ENCODE assay signal across 25 cellular contexts in genomic region chr2:113872201-113872600, GRCh38. TPM values are rescaled to one million over a fixed set of nuclear protein-coding genes. Genes with fewer than 3 reads are reported as not detected.
DNase-seq lines count a peak whose midpoint lies in the region; ATAC-seq and TF ChIP-seq lines count a peak whose summit lies in the region.
"Had no signal": no experiment of that assay in that cellular context is flagged by ENCODE, and none has a peak within 500 bp of the region (broad histone marks: within the 10 kb centered on the region; RNA-seq: fewer than 3 reads in every experiment).

No MANE protein-coding gene starts in this region.

- H3K56ac ChIP-seq in IMR-90 (ENCODE audit: extremely low read depth, insufficient read depth, low read length): no peak overlapping the region

- BruUV-seq in IMR-90 (replicated peaks; lab: Mats Ljungman, UMichigan): no TSS peak

- peak overlapping the region; percentile 74; the same call in 1 of the 2 replicates for H3K4ac ChIP-seq in IMR-90 (ENCODE audit: low read depth, low read length)

- in situ Hi-C loops in IMR-90 (cut with MboI; ENCODE audit: low sequenced_read_pairs): no loop called here
- in situ Hi-C loops in astrocyte of the cerebellum (cut with HindIII; ENCODE audit: low sequenced_read_pairs): no loop called here

- H3K14ac ChIP-seq in IMR-90 (replicated peaks; ENCODE audit: low read depth, low read length): peak overlapping the region; percentile 82

- peak overlapping the region; percentile 84; the same call in 1 of the 2 replicates for H3K23ac ChIP-seq in IMR-90 (ENCODE audit: low read depth, low read length)

- no peak for TF ChIP-seq POLR2A in IMR-90 (IDR thresholded peaks at IDR 0.05; ENCODE audit: low read depth, low read length)

- DNase-seq in A172 (ENCODE audit: low spot score): peak; percentile 55
- DNase-seq in IMR-90: peak; percentile 80
- peak; percentile 51 for DNase-seq in astrocyte of the cerebellum (ENCODE audit: low read depth)
- DNase-seq in kidney glomerular epithelial cell (lab: John Stamatoyannopoulos, UW): peak; percentile 48
- no peak for DNase-seq in C1 segment of cervical spinal cord (lab: John Stamatoyannopoulos, UW)
- DNase-seq in BE2C: no peak
- DNase-seq in heart right ventricle: no peak
- DNase-seq: activated CD4-positive, alpha-beta T cell treated with anti-CD3 and anti-CD28 coated beads for 4 hours; activated CD8-positive, alpha-beta memory T cell treated with anti-CD3 and anti-CD28 coated beads, Interleukin-2, amount 10 ng/mL, durations not matched to agents 7 days and 5 days; caudate nucleus; dorsolateral prefrontal cortex; heart left ventricle; KBM-7; naive B cell; NCI-H1930; NCI-H446; NK-92 treated with Interleukin-12 subunit alpha and Interleukin-12 subunit beta, amount 100 ng/mL, for 24 hours; ovary; RPMI8226; stimulated activated CD4-positive, alpha-beta T cell treated with anti-CD3 and anti-CD28 coated beads, Interleukin-4, amount 100 ng/mL, for 1 hour had no signal

- H3K79me1 ChIP-seq in IMR-90 (ENCODE audit: low read depth in 1 of 2, low read length in 2 of 2): 0 out of 4 replicates have a peak, but pooled peaks cover 0 to 4% of the 10 kb centered on the region in 2 experiments

- H2AFZ ChIP-seq in IMR-90 (replicated peaks; ENCODE audit: low read length, poor library complexity): peak overlapping the region; percentile 59

- H3K36me3 ChIP-seq in IMR-90 (ENCODE audit: control insufficient read depth, insufficient read depth, low read length): no peaks in the 10 kb centered on the region
- no peaks in the 10 kb centered on the region for H3K36me3 ChIP-seq in BE2C
- no peaks in the 10 kb centered on the region for H3K36me3 ChIP-seq in heart right ventricle
- H3K36me3 ChIP-seq: heart left ventricle, ovary had no signal

- peak overlapping the region; percentile 26; the same call in 1 of the 2 replicates for H3K4me2 ChIP-seq in IMR-90 (ENCODE audit: low read depth, low read length)

- POLR2A ChIA-PET in IMR-90 (lab: Charles Lee; ENCODE audit: unreplicated experiment): no interaction called here

- WGBS in IMR-90 (ENCODE audit: extremely low coverage in 2 of 2, insufficient read length in 1 of 2), 2 experiments: no CpG with 5 or more reads among the region's 4 CpGs
- 85 to 87% methylated on average over 4 of the region's 4 CpGs for WGBS in heart right ventricle, 2 donors

- no peaks in the 10 kb centered on the region for H3K9me1 ChIP-seq in IMR-90 (ENCODE audit: insufficient read depth, low read length)

- dilution Hi-C loops in IMR-90 (cut with HindIII; ENCODE audit: low sequenced_read_pairs, unreplicated experiment): no loop called here

- H3K4me1 ChIP-seq in IMR-90 (ENCODE audit: control insufficient read depth, insufficient read depth, low read length) (peaks cover 4% of the 10 kb centered on the region; the same call in 1 of the 2 replicates), BE2C (no peaks in the 10 kb centered on the region), heart right ventricle (peaks cover 0 to 29% (median 1%) of the 10 kb centered on the region in 9 donors)

- peak overlapping the region; percentile 56; the same call in 1 of the 2 replicates for H2AK5ac ChIP-seq in IMR-90 (ENCODE audit: low read depth, low read length)

- peak overlapping the region; percentile 76 for H2AK9ac ChIP-seq in IMR-90 (replicated peaks; ENCODE audit: low read depth, low read length, poor library complexity)

- H2BK120ac ChIP-seq in IMR-90 (ENCODE audit: low read depth, low read length): peak overlapping the region; percentile 46; the same call in 1 of the 2 replicates

- peak overlapping the region; percentile 81 for H2BK20ac ChIP-seq in IMR-90 (ENCODE audit: low read depth, low read length)

- H4K20me1 ChIP-seq in IMR-90 (ENCODE audit: insufficient read depth, low read length): no peaks in the 10 kb centered on the region

- H3K9ac ChIP-seq in IMR-90 (ENCODE audit: low read depth, low read length): no peak overlapping the region

- peak overlapping the region in 1 of 2 experiments; percentile 54; a peak in 2 of 4 replicates for H4K8ac ChIP-seq in IMR-90 (ENCODE audit: low read depth in 2 of 2, low read length in 2 of 2)

- H2BK15ac ChIP-seq in IMR-90 (ENCODE audit: low read depth, low read length): peak overlapping the region; percentile 83; the same call in 1 of the 3 replicates

- intact Hi-C loops in IMR-90 (cut with micrococcal nuclease) (loop anchor here (2.0 kb wide), 1 partner anchor 15 kb away; no protein-coding TSS in a partner anchor), heart right ventricle (cut with DNase I) (no loop called here)

- no peak overlapping the region for H3K27ac ChIP-seq in IMR-90 (ENCODE audit: insufficient read depth, low read length)
- no peak overlapping the region for H3K27ac ChIP-seq in heart right ventricle
- H3K27ac ChIP-seq: 22Rv1, dorsolateral prefrontal cortex, heart left ventricle, ovary, skin epidermis had no signal

- H4K5ac ChIP-seq in IMR-90 (ENCODE audit: low read depth, low read length): peak overlapping the region; percentile 57; the same call in 1 of the 2 replicates

- TF ChIP-seq RAD21 in IMR-90 (IDR thresholded peaks at IDR 0.05; ENCODE audit: low read length): no peak

- H2BK5ac ChIP-seq in IMR-90 (ENCODE audit: low read depth, low read length, poor library complexity, severe bottlenecking): peak overlapping the region; percentile 51

- TF ChIP-seq CTCF in IMR-90 (conservative IDR thresholded peaks at IDR 0.05; ENCODE audit: low read depth, low read length): no peak
- TF ChIP-seq CTCF in astrocyte of the cerebellum (IDR thresholded peaks at IDR 0.05; ENCODE audit: low read depth, low read length, missing control alignments): no peak
- TF ChIP-seq CTCF in BE2C (IDR thresholded peaks at IDR 0.05; ENCODE audit: low read depth, low read length): no peak
- no peak for TF ChIP-seq CTCF in heart right ventricle (IDR thresholded peaks at IDR 0.05)

- CTCF ChIA-PET in IMR-90 (lab: Yijun Ruan, JAX): no interaction called here

- peak overlapping the region; percentile 81; the same call in 1 of the 2 replicates for H3K18ac ChIP-seq in IMR-90 (ENCODE audit: low read depth, low read length)

- no peaks in the 10 kb centered on the region for H3K9me3 ChIP-seq in IMR-90 (ENCODE audit: control insufficient read depth, insufficient read depth, low read length)
- H3K9me3 ChIP-seq in BE2C: no peaks in the 10 kb centered on the region
- no peaks in the 10 kb centered on the region for H3K9me3 ChIP-seq in heart right ventricle
- H3K9me3 ChIP-seq: heart left ventricle, ovary had no signal

- no peak overlapping the region; the same call in 1 of the 2 replicates for H4K91ac ChIP-seq in IMR-90 (ENCODE audit: insufficient read depth, low read depth, low read length)

- ATAC-seq in IMR-90 (ENCODE audit: low read depth) (peak; percentile 85), HG02610 (IDR thresholded peaks at IDR 0.05; ENCODE audit: unreplicated experiment) (no peak), heart right ventricle (no peak)
- ATAC-seq: activated CD8-positive, alpha-beta memory T cell treated with anti-CD3 and anti-CD28 coated beads, Interleukin-2, amount 10 ng/mL, durations not matched to agents 7 days and 5 days; activated T-helper 17 cell treated with anti-CD3 and anti-CD28 coated beads, Interleukin-2, amount 50 U/mL, for 72 hours; heart left ventricle had no signal

- H3K27me3 ChIP-seq in IMR-90 (ENCODE audit: control insufficient read depth, insufficient read depth, low read length) (no peaks in the 10 kb centered on the region), BE2C (no peaks in the 10 kb centered on the region), heart right ventricle (peaks cover 0 to 6% (median 0%) of the 10 kb centered on the region in 7 donors)
- H3K27me3 ChIP-seq: ovary had no signal

- H3K4me3 ChIP-seq in IMR-90 (ENCODE audit: insufficient read depth, low read depth, low read length) (no peak overlapping the region), astrocyte of the cerebellum (ENCODE audit: low read depth, low read length) (no peak overlapping the region), BE2C (ENCODE audit: low read depth, low read length) (no peak overlapping the region), heart right ventricle (no peak overlapping the region)
- H3K4me3 ChIP-seq: dorsolateral prefrontal cortex, heart left ventricle, lung, ovary, skin epidermis had no signal

TF ChIP-seq in IMR-90, 13 proteins besides CTCF, POLR2A, EP300 and RAD21 (continues in another document):
- TF ChIP-seq MXI1 (IDR thresholded peaks at IDR 0.05; ENCODE audit: borderline replicate concordance, low read depth, low read length) (no peak), MAFK (IDR thresholded peaks at IDR 0.05; ENCODE audit: low read depth, low read length) (no peak), USF2 (IDR thresholded peaks at IDR 0.05; ENCODE audit: low read depth, low read length) (no peak), SMC3 (IDR thresholded peaks at IDR 0.05; ENCODE audit: low read depth, low read length) (no peak), FOS (IDR thresholded peaks at IDR 0.05; ENCODE audit: low read depth, low read length) (no peak), BHLHE40 (IDR thresholded peaks at IDR 0.05; ENCODE audit: low read depth, low read length) (no peak), ELK1 (IDR thresholded peaks at IDR 0.05; ENCODE audit: borderline replicate concordance, low read depth, low read length) (no peak), CHD1 (IDR thresholded peaks at IDR 0.05; ENCODE audit: low read depth, low read length) (no peak)

RNA-seq across cellular contexts. Expression of gene ACTR3, which starts 17.7 kb away (rescaled TPM):
- total RNA-seq in A172 (2014; rRNA removed; shearing (Covaris generic)): 402 and 425 TPM in 2 replicates
- total RNA-seq in IMR-90 (2012; rRNA removed) (307 and 645 TPM in 2 replicates), heart right ventricle (100 to 1,000 TPM in 9 of 10 donors, 10 to 100 TPM in 1; 97.0 to 167 (median 116) TPM)
- polyA plus RNA-seq in IMR-90 (2012; rRNA removed) (201 and 246 TPM in 2 replicates), heart right ventricle (10 to 100 TPM; 12.7 to 68.8 TPM)
- 28.9 and 70.5 TPM in 2 replicates for polyA plus RNA-seq in IMR-90 (2012; cell fraction: cytosol; rRNA removed)
- 8.1 and 74.7 TPM in 2 replicates for polyA plus RNA-seq in IMR-90 (2012; cell fraction: nucleus; rRNA removed; ENCODE audit: low replicate concordance)
- 75.3 TPM for polyA plus RNA-seq in BE2C (2012; ENCODE audit: insufficient read depth, insufficient read length, low read depth)

Comparison
In these comparisons a context has a peak if more than half of its experiments do, and no peak if none do; other contexts are left out.
1. DNase-seq: peak in A172 (single experiment), IMR-90 (single experiment), astrocyte of the cerebellum (single experiment) and kidney glomerular epithelial cell (single experiment); none in C1 segment of cervical spinal cord (0 of 14), BE2C (single experiment) and heart right ventricle (0 of 2).